Comparison of ENCODE assay signal across 10 cellular contexts in the genomic region with DNA sequence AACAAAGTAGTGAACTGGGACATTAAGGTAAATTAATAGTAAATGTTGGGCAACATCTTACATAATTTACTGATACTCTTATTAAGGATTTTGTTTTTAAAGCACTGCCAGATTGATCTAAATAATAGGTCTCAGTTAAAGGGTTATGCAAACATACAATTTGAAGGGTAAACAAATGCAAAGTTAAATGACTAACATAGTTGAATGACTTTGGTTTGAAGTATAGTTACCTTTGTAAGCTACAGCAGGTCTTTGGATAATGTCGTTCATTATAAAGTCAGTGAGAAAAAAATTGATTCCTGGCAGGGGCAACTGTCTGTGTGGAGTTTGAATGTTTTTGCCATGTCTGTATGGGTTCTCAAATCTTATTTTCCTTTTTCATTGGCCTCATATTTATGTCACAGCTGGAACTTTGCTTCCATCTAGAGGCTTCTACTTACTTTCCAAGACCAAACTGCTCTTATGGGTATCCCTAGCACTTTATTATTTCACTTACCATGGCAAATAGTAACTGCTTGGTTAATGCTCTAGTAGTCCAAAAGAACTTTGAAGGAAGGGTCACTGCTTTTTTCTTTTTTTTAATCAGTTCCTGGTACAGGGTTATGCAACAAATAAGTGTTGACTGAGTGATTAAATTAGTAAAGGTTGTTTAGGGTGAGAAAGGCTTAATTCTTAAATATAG.
DNase-seq lines count a peak whose midpoint lies in the region; ATAC-seq and TF ChIP-seq lines count a peak whose summit lies in the region.
"Had no signal": no experiment of that assay in that cellular context is flagged by ENCODE, and none has a peak within 500 bp of the region (broad histone marks: within the 10 kb centered on the region; RNA-seq: fewer than 3 reads in every experiment).

No MANE protein-coding gene starts in this region.

- H3K27me3 ChIP-seq in neural cell (ENCODE audit: insufficient read depth, low read depth, low read length) (no peaks in the 10 kb centered on the region), neural progenitor cell (no peaks in the 10 kb centered on the region)
- H3K27me3 ChIP-seq: heart left ventricle had no signal

- no peak overlapping the region for H3K4me2 ChIP-seq in neural cell (ENCODE audit: low read length)
- H3K4me2 ChIP-seq in neural progenitor cell, result no peak overlapping the region

- H3K36me3 ChIP-seq in neural cell (ENCODE audit: insufficient read depth, low read length) (no peaks in the 10 kb centered on the region), neural progenitor cell (no peaks in the 10 kb centered on the region)

- no peak for ATAC-seq in GM18861 (IDR thresholded peaks at IDR 0.05; ENCODE audit: unreplicated experiment)
- ATAC-seq in GM18498 (IDR thresholded peaks at IDR 0.05; ENCODE audit: unreplicated experiment), result no peak
- ATAC-seq: heart left ventricle had no signal

- DNase-seq in GM13976 (ENCODE audit: low spot score) (no peak), NCI-H1417 (lab: John Stamatoyannopoulos, UW) (peak in 2 of 3 experiments; percentile 14 to 77), choroid plexus epithelial cell (ENCODE audit: low read depth) (peak; percentile 33), neural progenitor cell (ENCODE audit: low spot score) (no peak)
- DNase-seq: heart left ventricle, NCI-H1694 treated with DMSO at 0.1 percent for 48 hours had no signal

- no peak overlapping the region for H3K27ac Mint-ChIP-seq in neural progenitor cell
- H3K27ac Mint-ChIP-seq: brain had no signal

- in situ Hi-C loops in GM13976 (cut with MboI; ENCODE audit: low sequenced_read_pairs, unreplicated experiment), result no loop called here

- H3K79me2 ChIP-seq in neural cell (replicated peaks; ENCODE audit: insufficient read depth, low read length), result no peaks in the 10 kb centered on the region
- H3K79me2 ChIP-seq in neural progenitor cell (ENCODE audit: low read depth), result no peaks in the 10 kb centered on the region

- H2AFZ ChIP-seq in neural cell (ENCODE audit: low read depth, low read length) (no peak overlapping the region), neural progenitor cell (replicated peaks) (no peak overlapping the region)

- H3K4me1 ChIP-seq in neural progenitor cell, result no peaks in the 10 kb centered on the region
- H3K4me1 ChIP-seq: heart left ventricle had no signal

- no peaks in the 10 kb centered on the region for H3K27me3 Mint-ChIP-seq in neural progenitor cell (ENCODE audit: insufficient read depth, low read depth)

- H3K9me2 ChIP-seq in neural cell (ENCODE audit: insufficient read depth, low read length), result no peaks in the 10 kb centered on the region

- H3K9ac ChIP-seq in neural cell (ENCODE audit: low read length) (no peak overlapping the region), neural progenitor cell (no peak overlapping the region)

- H3K9me3 Mint-ChIP-seq in neural progenitor cell, result no peaks in the 10 kb centered on the region
- H3K9me3 Mint-ChIP-seq: brain had no signal

- peak; percentile 30 for TF ChIP-seq RAD21 in neural cell (conservative IDR thresholded peaks at IDR 0.05)

- peak; percentile 18 for TF ChIP-seq CTCF in GM13976 (IDR thresholded peaks at IDR 0.05; ENCODE audit: borderline replicate concordance, control extremely low read depth, extremely low read depth, insufficient read depth, missing control alignments)
- TF ChIP-seq CTCF in choroid plexus epithelial cell (conservative IDR thresholded peaks at IDR 0.05; ENCODE audit: low read depth, low read length), result no peak
- TF ChIP-seq CTCF in neural cell (IDR thresholded peaks at IDR 0.05; ENCODE audit: poor library complexity, severe bottlenecking), result peak; percentile 21
- TF ChIP-seq CTCF in neural progenitor cell (IDR thresholded peaks at IDR 0.05), result no peak

- H3K4me3 Mint-ChIP-seq in neural progenitor cell, result no peak overlapping the region
- H3K4me3 Mint-ChIP-seq: brain had no signal

- no peaks in the 10 kb centered on the region for H3K4me1 Mint-ChIP-seq in neural progenitor cell
- H3K4me1 Mint-ChIP-seq: brain had no signal

- H3K4me3 ChIP-seq in choroid plexus epithelial cell (ENCODE audit: low read depth, low read length), result no peak overlapping the region
- H3K4me3 ChIP-seq in neural cell (ENCODE audit: low read length), result no peak overlapping the region
- no peak overlapping the region for H3K4me3 ChIP-seq in neural progenitor cell
- H3K4me3 ChIP-seq: heart left ventricle had no signal

- peaks cover 3% of the 10 kb centered on the region for H3K36me3 Mint-ChIP-seq in neural progenitor cell

- H3K27ac ChIP-seq in neural cell (ENCODE audit: low read length), result no peak overlapping the region
- H3K27ac ChIP-seq in neural progenitor cell, result no peak overlapping the region
- H3K27ac ChIP-seq: heart left ventricle had no signal

- no peaks in the 10 kb centered on the region for H4K20me1 ChIP-seq in neural cell (ENCODE audit: insufficient read depth)
- no peaks in the 10 kb centered on the region for H4K20me1 ChIP-seq in neural progenitor cell (ENCODE audit: low read depth)

- H3K9me3 ChIP-seq in neural cell (ENCODE audit: low read length), result no peaks in the 10 kb centered on the region
- no peaks in the 10 kb centered on the region for H3K9me3 ChIP-seq in neural progenitor cell (ENCODE audit: low read depth)
- H3K9me3 ChIP-seq: heart left ventricle had no signal

- H3F3A ChIP-seq in neural cell (ENCODE audit: insufficient read depth, low read length, poor library complexity, severe bottlenecking), result no peaks in the 10 kb centered on the region
- H3F3A ChIP-seq in neural progenitor cell (ENCODE audit: low read depth), result no peaks in the 10 kb centered on the region

- no peak for TF ChIP-seq EP300 in neural cell (conservative IDR thresholded peaks at IDR 0.05; ENCODE audit: poor library complexity, severe bottlenecking)

TF ChIP-seq in neural cell, 6 proteins besides CTCF, POLR2A, EP300 and RAD21:
- TF ChIP-seq, protein P1, sequence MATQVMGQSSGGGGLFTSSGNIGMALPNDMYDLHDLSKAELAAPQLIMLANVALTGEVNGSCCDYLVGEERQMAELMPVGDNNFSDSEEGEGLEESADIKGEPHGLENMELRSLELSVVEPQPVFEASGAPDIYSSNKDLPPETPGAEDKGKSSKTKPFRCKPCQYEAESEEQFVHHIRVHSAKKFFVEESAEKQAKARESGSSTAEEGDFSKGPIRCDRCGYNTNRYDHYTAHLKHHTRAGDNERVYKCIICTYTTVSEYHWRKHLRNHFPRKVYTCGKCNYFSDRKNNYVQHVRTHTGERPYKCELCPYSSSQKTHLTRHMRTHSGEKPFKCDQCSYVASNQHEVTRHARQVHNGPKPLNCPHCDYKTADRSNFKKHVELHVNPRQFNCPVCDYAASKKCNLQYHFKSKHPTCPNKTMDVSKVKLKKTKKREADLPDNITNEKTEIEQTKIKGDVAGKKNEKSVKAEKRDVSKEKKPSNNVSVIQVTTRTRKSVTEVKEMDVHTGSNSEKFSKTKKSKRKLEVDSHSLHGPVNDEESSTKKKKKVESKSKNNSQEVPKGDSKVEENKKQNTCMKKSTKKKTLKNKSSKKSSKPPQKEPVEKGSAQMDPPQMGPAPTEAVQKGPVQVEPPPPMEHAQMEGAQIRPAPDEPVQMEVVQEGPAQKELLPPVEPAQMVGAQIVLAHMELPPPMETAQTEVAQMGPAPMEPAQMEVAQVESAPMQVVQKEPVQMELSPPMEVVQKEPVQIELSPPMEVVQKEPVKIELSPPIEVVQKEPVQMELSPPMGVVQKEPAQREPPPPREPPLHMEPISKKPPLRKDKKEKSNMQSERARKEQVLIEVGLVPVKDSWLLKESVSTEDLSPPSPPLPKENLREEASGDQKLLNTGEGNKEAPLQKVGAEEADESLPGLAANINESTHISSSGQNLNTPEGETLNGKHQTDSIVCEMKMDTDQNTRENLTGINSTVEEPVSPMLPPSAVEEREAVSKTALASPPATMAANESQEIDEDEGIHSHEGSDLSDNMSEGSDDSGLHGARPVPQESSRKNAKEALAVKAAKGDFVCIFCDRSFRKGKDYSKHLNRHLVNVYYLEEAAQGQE (IDR thresholded peaks at IDR 0.05; ENCODE audit: borderline replicate concordance), result no peak
- no peak for TF ChIP-seq SMC3 (conservative IDR thresholded peaks at IDR 0.05; ENCODE audit: poor library complexity)
- TF ChIP-seq EZH2 (IDR thresholded peaks at IDR 0.05; ENCODE audit: borderline replicate concordance, insufficient read depth, low read length, poor library complexity, severe bottlenecking), result no peak
- TF ChIP-seq TAF1 (IDR thresholded peaks at IDR 0.05; ENCODE audit: low read depth), result no peak
- no peak for TF ChIP-seq MXI1 (conservative IDR thresholded peaks at IDR 0.05; ENCODE audit: poor library complexity, severe bottlenecking)
- TF ChIP-seq POLR2AphosphoS5 (IDR thresholded peaks at IDR 0.05), result no peak
TF ChIP-seq in neural cell: peak in this region for 0.

Comparison
In these comparisons a context has a peak if more than half of its experiments do, and no peak if none do; other contexts are left out.
1. DNase-seq: peak in NCI-H1417 (2 of 3) and choroid plexus epithelial cell (single experiment); none in GM13976 (single experiment) and neural progenitor cell (single experiment).
2. CTCF ChIP-seq: peak in GM13976 (single experiment) and neural cell (single experiment); none in choroid plexus epithelial cell (single experiment) and neural progenitor cell (single experiment).